In genomic region chr12:111248981-111249380, GRCh38 we compare ENCODE assay signal across 25 cellular contexts.
DNase-seq lines count a peak whose midpoint lies in the region; ATAC-seq, FAIRE-seq and TF ChIP-seq lines count a peak whose summit lies in the region.
"Had no signal": no experiment of that assay in that cellular context is flagged by ENCODE, and none has a peak within 500 bp of the region (broad histone marks: within the 10 kb centered on the region; RNA-seq: fewer than 3 reads in every experiment).

No MANE protein-coding gene starts in this region.

- FAIRE-seq in urothelium cell line (lab: Jason Lieb, UNC), result no peak
- FAIRE-seq: islet of Langerhans, TTC549 had no signal

- no peak for DNase-seq in HCT116 (ENCODE audit: low read depth, low spot score)
- peak; percentile 63 for DNase-seq in NCI-H2171 (lab: John Stamatoyannopoulos, UW)
- DNase-seq in urothelium cell line (ENCODE audit: low spot score), result peak; percentile 67
- DNase-seq in midbrain (lab: John Stamatoyannopoulos, UW), result no peak
- DNase-seq in DMS53 (lab: John Stamatoyannopoulos, UW), result no peak
- DNase-seq: activated CD4-positive, alpha-beta T cell treated with anti-CD3 and anti-CD28 coated beads for 48 hours; activated CD8-positive, alpha-beta memory T cell treated with anti-CD3 and anti-CD28 coated beads, Interleukin-2, amount 10 ng/mL, durations not matched to agents 7 days and 5 days; activated naive CD8-positive, alpha-beta T cell treated with anti-CD3 and anti-CD28 coated beads, Interleukin-2, amount 10 ng/mL, durations not matched to agents 7 days and 5 days; brain microvascular endothelial cell; Caco-2; cortex of kidney; foreskin melanocyte; KG1; NCI-H2081; NCI-H510A; stimulated activated CD4-positive, alpha-beta T cell treated with anti-CD3 and anti-CD28 coated beads, Interleukin-1b, Interleukin-23, amount 100 ng/mL, for 48 hours; SW 1271 had no signal

- no TSS peak for BruUV-seq in HCT116 (replicated peaks; lab: Mats Ljungman, UMichigan)

- RAD21 ChIA-PET in HCT116 (lab: Charles Lee; ENCODE audit: low non-redundant PET in 1 of 2, low total read pairs in 2 of 2, uncharacterized antibody in 2 of 2, unreplicated experiment in 2 of 2), result no interaction called here

- no peak overlapping the region for H3K4me3 ChIP-seq in HCT116 (replicated peaks in 1 of 2; ENCODE audit: low read depth in 1 of 2, low read length in 2 of 2)
- H3K4me3 ChIP-seq: prostate gland, thoracic aorta had no signal

- no peak overlapping the region for H3K9ac ChIP-seq in HCT116 (ENCODE audit: low read length)

- intact Hi-C loops in HCT116 (cut with micrococcal nuclease), result no loop called here

- ATAC-seq in HCT116 (peak; percentile 27; the same call in 1 of the 2 replicates), HG02759 (IDR thresholded peaks at IDR 0.05; ENCODE audit: unreplicated experiment) (no peak)
- ATAC-seq: activated CD8-positive, alpha-beta memory T cell treated with anti-CD3 and anti-CD28 coated beads, Interleukin-2, amount 10 ng/mL, durations not matched to agents 7 days and 5 days; activated T-helper 17 cell treated with anti-CD3 and anti-CD28 coated beads, Interleukin-2, amount 50 U/mL, for 72 hours; stimulated activated memory B cell treated with anti-CD40 and anti-IgM and Interleukin-4, amounts not matched to agents 10 μg/mL and 1 μg/mL and 100 μg/mL, for 72 hours had no signal

- TF ChIP-seq RAD21 in HCT116 (IDR thresholded peaks at IDR 0.05; ENCODE audit: low read depth), result no peak

- H3K27ac ChIP-seq in HCT116 (ENCODE audit: low read depth, low read length), result no peak overlapping the region
- H3K27ac ChIP-seq: brain microvascular endothelial cell, prostate gland, thoracic aorta had no signal

- POLR2A ChIA-PET in HCT116 (lab: Charles Lee), result no interaction called here

- peaks cover 58% of the 10 kb centered on the region for H3K4me1 Mint-ChIP-seq in brain
- H3K4me1 Mint-ChIP-seq: activated CD8-positive, alpha-beta memory T cell treated with anti-CD3 and anti-CD28 coated beads, Interleukin-2, amount 10 ng/mL, durations not matched to agents 7 days and 5 days; activated naive CD8-positive, alpha-beta T cell treated with anti-CD3 and anti-CD28 coated beads, Interleukin-2, amount 10 ng/mL, durations not matched to agents 7 days and 5 days; activated T-helper 17 cell treated with anti-CD3 and anti-CD28 coated beads, Interleukin-2, amount 50 U/mL, for 72 hours; stimulated activated memory B cell treated with anti-CD40 and anti-IgM and Interleukin-4, amounts not matched to agents 10 μg/mL and 1 μg/mL and 100 μg/mL, for 72 hours had no signal

- H3K27me3 ChIP-seq in HCT116 (ENCODE audit: insufficient read depth, low read length), result no peaks in the 10 kb centered on the region
- H3K27me3 ChIP-seq: brain microvascular endothelial cell had no signal

- no peaks in the 10 kb centered on the region for H3K4me1 ChIP-seq in HCT116 (ENCODE audit: control insufficient read depth in 1 of 2, insufficient read depth in 2 of 2, low read length in 2 of 2)
- H3K4me1 ChIP-seq: Caco-2, prostate gland had no signal

- H3K36me3 Mint-ChIP-seq in brain, result peaks cover 25% of the 10 kb centered on the region
- H3K36me3 Mint-ChIP-seq: activated CD8-positive, alpha-beta memory T cell treated with anti-CD3 and anti-CD28 coated beads, Interleukin-2, amount 10 ng/mL, durations not matched to agents 7 days and 5 days; activated naive CD8-positive, alpha-beta T cell treated with anti-CD3 and anti-CD28 coated beads, Interleukin-2, amount 10 ng/mL, durations not matched to agents 7 days and 5 days; stimulated activated memory B cell treated with anti-CD40 and anti-IgM and Interleukin-4, amounts not matched to agents 10 μg/mL and 1 μg/mL and 100 μg/mL, for 72 hours had no signal

- TF ChIP-seq CTCF in HCT116 (IDR thresholded peaks at IDR 0.05 in 2 of 3, conservative IDR thresholded peaks at IDR 0.05 in 1 of 3; ENCODE audit: borderline replicate concordance in 1 of 3, insufficient read depth in 1 of 3, low read depth in 2 of 3, low read length in 2 of 3) (no peak), brain (conservative IDR thresholded peaks at IDR 0.05) (no peak)

- peak overlapping the region in 1 of 5 experiments; percentile 62 for H3K4me3 Mint-ChIP-seq in brain
- H3K4me3 Mint-ChIP-seq: activated CD8-positive, alpha-beta memory T cell treated with anti-CD3 and anti-CD28 coated beads, Interleukin-2, amount 10 ng/mL, durations not matched to agents 7 days and 5 days; activated naive CD8-positive, alpha-beta T cell treated with anti-CD3 and anti-CD28 coated beads, Interleukin-2, amount 10 ng/mL, durations not matched to agents 7 days and 5 days; activated T-helper 17 cell treated with anti-CD3 and anti-CD28 coated beads, Interleukin-2, amount 50 U/mL, for 72 hours; stimulated activated memory B cell treated with anti-CD40 and anti-IgM and Interleukin-4, amounts not matched to agents 10 μg/mL and 1 μg/mL and 100 μg/mL, for 72 hours had no signal

- peak overlapping the region in 4 of 5 experiments; percentile 62 to 92 (median 82) for H3K27ac Mint-ChIP-seq in brain
- H3K27ac Mint-ChIP-seq: activated CD8-positive, alpha-beta memory T cell treated with anti-CD3 and anti-CD28 coated beads, Interleukin-2, amount 10 ng/mL, durations not matched to agents 7 days and 5 days; activated naive CD8-positive, alpha-beta T cell treated with anti-CD3 and anti-CD28 coated beads, Interleukin-2, amount 10 ng/mL, durations not matched to agents 7 days and 5 days; activated T-helper 17 cell treated with anti-CD3 and anti-CD28 coated beads, Interleukin-2, amount 50 U/mL, for 72 hours; stimulated activated memory B cell treated with anti-CD40 and anti-IgM and Interleukin-4, amounts not matched to agents 10 μg/mL and 1 μg/mL and 100 μg/mL, for 72 hours had no signal

- TF ChIP-seq POLR2A in HCT116 (IDR thresholded peaks at IDR 0.05; ENCODE audit: borderline replicate concordance, extremely low read depth, insufficient read depth, insufficient read length), result no peak

- peaks cover 3% of the 10 kb centered on the region for H3K27me3 Mint-ChIP-seq in brain
- H3K27me3 Mint-ChIP-seq: activated naive CD8-positive, alpha-beta T cell treated with anti-CD3 and anti-CD28 coated beads, Interleukin-2, amount 10 ng/mL, durations not matched to agents 7 days and 5 days had no signal

- no peak overlapping the region for H3K4me2 ChIP-seq in HCT116 (ENCODE audit: low read length)

- H3K9me3 ChIP-seq in HCT116 (ENCODE audit: control insufficient read depth in 1 of 2, insufficient read depth in 1 of 2, low read depth in 1 of 2, low read length in 2 of 2), result peaks cover 0 to 4% of the 10 kb centered on the region in 2 experiments; a peak in 2 of 4 replicates
- H3K9me3 ChIP-seq: Caco-2, prostate gland, thoracic aorta had no signal

- H3K79me2 ChIP-seq in HCT116 (ENCODE audit: insufficient read depth, low read length), result no peaks in the 10 kb centered on the region

- H4K20me1 ChIP-seq in HCT116 (ENCODE audit: insufficient read depth), result no peaks in the 10 kb centered on the region

- no peaks in the 10 kb centered on the region for H3K36me3 ChIP-seq in HCT116 (ENCODE audit: control insufficient read depth in 1 of 2, insufficient read depth in 2 of 2, low read length in 2 of 2)
- H3K36me3 ChIP-seq: brain microvascular endothelial cell, prostate gland, thoracic aorta had no signal

- H3K9me3 Mint-ChIP-seq in brain, result peaks cover 10 to 26% (median 21%) of the 10 kb centered on the region in 5 experiments
- H3K9me3 Mint-ChIP-seq: activated T-helper 17 cell treated with anti-CD3 and anti-CD28 coated beads, Interleukin-2, amount 50 U/mL, for 72 hours had no signal

- H2AFZ ChIP-seq in HCT116 (ENCODE audit: low read depth, low read length, poor library complexity, severe bottlenecking), result no peak overlapping the region

- CTCF ChIA-PET in HCT116 (lab: Charles Lee), result no interaction called here

- H3K9me2 ChIP-seq in HCT116 (ENCODE audit: insufficient read depth), result no peaks in the 10 kb centered on the region

TF ChIP-seq in HCT116, 20 proteins besides CTCF, POLR2A, EP300 and RAD21 (continues in another document):
- TF ChIP-seq TCF7L2 (IDR thresholded peaks at IDR 0.05; ENCODE audit: borderline replicate concordance, extremely low read depth, insufficient read depth, insufficient read length), result no peak
- no peak for TF ChIP-seq ZBTB33 (IDR thresholded peaks at IDR 0.05; ENCODE audit: extremely low read depth, insufficient replicate concordance, low read length)
- no peak for TF ChIP-seq CBX3 (IDR thresholded peaks at IDR 0.05; ENCODE audit: low read depth)
- TF ChIP-seq YY1 (IDR thresholded peaks at IDR 0.05; ENCODE audit: extremely low read depth, insufficient replicate concordance, low read depth, low read length), result no peak
- TF ChIP-seq SRF (IDR thresholded peaks at IDR 0.05; ENCODE audit: low read depth), result no peak
- TF ChIP-seq, protein P1, sequence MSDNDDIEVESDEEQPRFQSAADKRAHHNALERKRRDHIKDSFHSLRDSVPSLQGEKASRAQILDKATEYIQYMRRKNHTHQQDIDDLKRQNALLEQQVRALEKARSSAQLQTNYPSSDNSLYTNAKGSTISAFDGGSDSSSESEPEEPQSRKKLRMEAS (IDR thresholded peaks at IDR 0.05), result no peak
- no peak for TF ChIP-seq ATF3 (IDR thresholded peaks at IDR 0.05)

Comparison
In these comparisons a context has a peak if more than half of its experiments do, and no peak if none do; other contexts are left out.
1. DNase-seq: peak in NCI-H2171 (single experiment) and urothelium cell line (single experiment); none in HCT116 (single experiment), midbrain (single experiment) and DMS53 (single experiment).